16 cellular contexts compared by ENCODE assay signal in the genomic region with DNA sequence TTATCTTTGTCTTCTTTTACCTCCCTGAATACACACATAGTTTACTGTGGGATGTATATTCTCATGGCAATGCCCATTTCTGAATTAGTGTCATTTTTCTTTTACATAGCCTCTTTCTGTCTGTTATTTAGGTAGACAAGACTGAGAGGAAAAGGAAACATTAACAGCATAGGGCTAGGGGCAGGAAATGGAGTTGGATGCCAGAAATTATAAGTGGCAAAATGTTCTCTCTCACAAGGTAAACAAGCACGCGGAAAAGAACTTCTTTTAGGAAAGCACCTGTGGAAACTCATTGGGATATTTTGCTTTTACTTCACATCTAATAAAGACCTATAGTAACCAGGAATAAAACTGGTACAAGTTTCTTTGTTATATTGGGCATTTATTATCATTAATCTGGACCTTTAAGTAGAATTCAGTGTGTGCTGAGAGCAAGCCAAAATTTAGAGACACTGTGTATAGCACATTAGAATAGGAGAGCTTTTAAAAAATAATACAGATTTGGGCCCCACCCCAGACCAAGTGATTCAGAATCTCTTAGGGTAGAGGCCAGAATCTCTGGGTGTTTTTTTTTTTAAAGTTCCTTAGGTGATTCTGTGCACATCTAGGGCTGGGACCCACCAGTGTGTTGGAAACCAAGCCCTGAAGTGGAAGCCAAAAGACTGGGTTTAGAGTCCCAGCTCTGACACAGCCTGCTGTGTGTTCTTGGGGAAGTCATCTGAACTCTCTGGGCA.
"Had no signal": no experiment of that assay in that cellular context is flagged by ENCODE, and none has a peak within 500 bp of the region (broad histone marks: within the 10 kb centered on the region; RNA-seq: fewer than 3 reads in every experiment).

No MANE protein-coding gene starts in this region.

- H3K36me3 Mint-ChIP-seq: activated CD4-positive, alpha-beta memory T cell treated with anti-CD3 and anti-CD28 coated beads for 36 hours; activated naive CD4-positive, alpha-beta T cell treated with anti-CD3 and anti-CD28 coated beads, Interleukin-2, amount 50 U/mL, for 72 hours; immature natural killer cell had no signal

- H3K27ac Mint-ChIP-seq: activated CD4-positive, alpha-beta memory T cell treated with anti-CD3 and anti-CD28 coated beads for 36 hours had no signal

- H3K27me3 ChIP-seq: sigmoid colon had no signal

- H3K4me1 Mint-ChIP-seq: immature natural killer cell, neural crest cell had no signal

- H3K9me3 Mint-ChIP-seq: activated CD4-positive, alpha-beta memory T cell treated with anti-CD3 and anti-CD28 coated beads for 36 hours; activated naive CD4-positive, alpha-beta T cell treated with anti-CD3 and anti-CD28 coated beads, Interleukin-2, amount 50 U/mL, for 72 hours; activated T-cell treated with anti-CD3 and anti-CD28 coated beads, Interleukin-2, amount 50 U/mL, for 4 hours; immature natural killer cell; neural crest cell had no signal

- H3K27ac ChIP-seq: coronary artery, SK-N-MC had no signal

- DNase-seq: activated CD4-positive, alpha-beta memory T cell treated with anti-CD3 and anti-CD28 coated beads for 36 hours; activated CD4-positive, alpha-beta T cell treated with anti-CD3 and anti-CD28 coated beads for 1 hour; activated effector memory CD4-positive, alpha-beta T cell treated with anti-CD3 and anti-CD28 coated beads, Interleukin-2, amount 50 U/mL, for 16 hours; activated T-cell treated with anti-CD3 and anti-CD28 coated beads, Interleukin-2, amount 50 U/mL, for 4 hours; caudate nucleus; effector CD8-positive, alpha-beta T cell; foreskin melanocyte; head of caudate nucleus; immature natural killer cell; sigmoid colon; stimulated activated CD4-positive, alpha-beta T cell treated with anti-CD3 and anti-CD28 coated beads, Interleukin-1b, Interleukin-23, amount 100 ng/mL, for 48 hours; T1000 had no signal

- H3K4me3 Mint-ChIP-seq: activated CD4-positive, alpha-beta memory T cell treated with anti-CD3 and anti-CD28 coated beads for 36 hours; activated T-cell treated with anti-CD3 and anti-CD28 coated beads, Interleukin-2, amount 50 U/mL, for 4 hours; immature natural killer cell; neural crest cell had no signal

- H3K4me1 ChIP-seq: sigmoid colon had no signal

- ATAC-seq: activated naive CD4-positive, alpha-beta T cell treated with anti-CD3 and anti-CD28 coated beads, Interleukin-2, amount 50 U/mL, for 72 hours; activated T-cell treated with anti-CD3 and anti-CD28 coated beads, Interleukin-2, amount 50 U/mL, for 4 hours had no signal

- H3K4me3 ChIP-seq: coronary artery, sigmoid colon, SK-N-MC had no signal

- H3K9me3 ChIP-seq: sigmoid colon had no signal

- H3K36me3 ChIP-seq: sigmoid colon had no signal
